In the genomic region with DNA sequence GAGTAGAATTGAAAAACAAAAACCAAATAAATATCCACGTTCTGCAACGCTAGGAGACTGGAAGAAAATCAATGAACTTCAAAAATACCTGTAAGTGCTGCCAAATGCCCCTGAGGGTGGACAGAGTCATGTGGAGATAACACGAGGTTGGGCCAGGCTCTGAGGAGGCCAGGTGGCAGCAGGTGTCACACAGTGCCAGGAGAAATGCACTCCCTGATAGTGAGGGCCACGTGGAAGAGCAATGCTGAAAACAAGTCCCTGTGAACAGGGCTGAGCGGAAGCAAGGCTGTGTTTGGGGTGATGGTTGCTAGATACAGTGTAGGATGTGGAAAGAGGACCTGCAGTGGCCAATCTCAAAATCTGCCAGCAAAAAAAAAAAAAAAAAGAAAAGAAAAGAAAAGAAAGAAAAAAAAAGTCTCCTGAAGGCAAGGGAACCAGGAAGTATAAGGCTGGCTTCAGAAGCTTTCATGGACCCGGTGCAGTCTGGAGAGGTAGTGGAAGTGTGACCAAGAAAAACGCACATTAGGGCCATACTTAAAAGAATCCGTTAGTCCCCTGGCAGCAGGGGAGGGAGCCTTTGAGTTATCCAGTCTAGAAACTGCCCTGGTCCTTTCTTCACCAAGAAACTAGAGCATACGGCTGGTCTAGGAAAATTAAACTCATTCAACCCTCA, we compare ENCODE assay signal across 16 cellular contexts. TPM values are rescaled to one million over a fixed set of nuclear protein-coding genes. Genes with fewer than 3 reads are reported as not detected.
"Had no signal": no experiment of that assay in that cellular context is flagged by ENCODE, and none has a peak within 500 bp of the region (broad histone marks: within the 10 kb centered on the region; RNA-seq: fewer than 3 reads in every experiment).

No MANE protein-coding gene starts in this region.

- H3K27me3 Mint-ChIP-seq: activated CD4-positive, alpha-beta T cell treated with anti-CD3 and anti-CD28 coated beads for 36 hours; dendritic cell treated with granulocyte-macrophage colony-stimulating factor and Interleukin-4, amounts not matched to agents 40 ng/mL and 50 ng/mL, for 4 days; effector memory CD8-positive, alpha-beta T cell had no signal

- H3K4me2 ChIP-seq: smooth muscle cell had no signal

- H3K27ac Mint-ChIP-seq: activated CD4-positive, alpha-beta T cell treated with anti-CD3 and anti-CD28 coated beads for 36 hours; activated CD8-positive, alpha-beta T cell treated with anti-CD3 and anti-CD28 coated beads, Interleukin-2, amount 10 ng/mL, durations not matched to agents 7 days and 5 days; activated T-helper 1 cell treated with anti-CD3 and anti-CD28 coated beads, Interleukin-12 subunit alpha, Interleukin-12 subunit beta, Interleukin-2, Interleukin-4 antibody, amounts not matched to agents 30 ng/mL and 10 ng/mL and 1 ng/mL, durations not matched to agents 14 hours and 24 hours and 36 hours; dendritic cell treated with granulocyte-macrophage colony-stimulating factor and Interleukin-4, amounts not matched to agents 40 ng/mL and 50 ng/mL, for 4 days; effector memory CD8-positive, alpha-beta T cell had no signal

- DNase-seq: activated CD4-positive, alpha-beta T cell treated with anti-CD3 and anti-CD28 coated beads for 36 hours; activated CD8-positive, alpha-beta memory T cell treated with anti-CD3 and anti-CD28 coated beads, Interleukin-2, amount 50 U/mL, for 48 hours; activated CD8-positive, alpha-beta T cell treated with anti-CD3 and anti-CD28 coated beads, Interleukin-2, amount 10 ng/mL, durations not matched to agents 7 days and 5 days; activated naive CD4-positive, alpha-beta T cell; effector memory CD8-positive, alpha-beta T cell; kidney; left ventricle myocardium superior; posterior cingulate gyrus; T-helper 9 cell had no signal

- H3K4me1 ChIP-seq: gastroesophageal sphincter, tibial nerve had no signal

- H3K27ac ChIP-seq: gastroesophageal sphincter, tibial nerve had no signal

- H3K9me3 ChIP-seq: gastroesophageal sphincter, tibial nerve had no signal

- ATAC-seq: activated CD4-positive, alpha-beta T cell treated with anti-CD3 and anti-CD28 coated beads for 36 hours; activated CD8-positive, alpha-beta T cell treated with anti-CD3 and anti-CD28 coated beads, Interleukin-2, amount 10 ng/mL, durations not matched to agents 7 days and 5 days; effector memory CD8-positive, alpha-beta T cell; gastroesophageal sphincter; left ventricle myocardium superior had no signal

- H3K4me3 ChIP-seq: gastroesophageal sphincter, smooth muscle cell, tibial nerve had no signal

- H3K9me3 Mint-ChIP-seq: activated T-helper 1 cell treated with anti-CD3 and anti-CD28 coated beads, Interleukin-12 subunit alpha, Interleukin-12 subunit beta, Interleukin-2, Interleukin-4 antibody, amounts not matched to agents 30 ng/mL and 10 ng/mL and 1 ng/mL, durations not matched to agents 14 hours and 24 hours and 36 hours; dendritic cell treated with granulocyte-macrophage colony-stimulating factor and Interleukin-4, amounts not matched to agents 40 ng/mL and 50 ng/mL, for 4 days; effector memory CD8-positive, alpha-beta T cell had no signal

- H3K27me3 ChIP-seq: gastroesophageal sphincter, tibial nerve had no signal

- H3K4me3 Mint-ChIP-seq: activated CD4-positive, alpha-beta T cell treated with anti-CD3 and anti-CD28 coated beads for 36 hours; activated CD8-positive, alpha-beta T cell treated with anti-CD3 and anti-CD28 coated beads, Interleukin-2, amount 10 ng/mL, durations not matched to agents 7 days and 5 days; activated T-helper 1 cell treated with anti-CD3 and anti-CD28 coated beads, Interleukin-12 subunit alpha, Interleukin-12 subunit beta, Interleukin-2, Interleukin-4 antibody, amounts not matched to agents 30 ng/mL and 10 ng/mL and 1 ng/mL, durations not matched to agents 14 hours and 24 hours and 36 hours; dendritic cell treated with granulocyte-macrophage colony-stimulating factor and Interleukin-4, amounts not matched to agents 40 ng/mL and 50 ng/mL, for 4 days; effector memory CD8-positive, alpha-beta T cell had no signal

RNA-seq across cellular contexts. Expression of gene SLC45A2, which starts 41.7 kb away (rescaled TPM):
- total RNA-seq: activated CD4-positive, alpha-beta T cell treated with anti-CD3 and anti-CD28 coated beads for 36 hours; epithelial cell of proximal tubule; left ventricle myocardium superior; subcutaneous adipose tissue; tibial nerve had no signal
